1 cellular context compared by ENCODE assay signal in genomic region chr14:94600148-94600545, GRCh38.
TF ChIP-seq lines count a peak whose summit lies in the region.

No MANE protein-coding gene starts in this region.

TF ChIP-seq in HepG2, 621 proteins besides CTCF, POLR2A, EP300 and RAD21 (continues in another document):
- TF ChIP-seq ZNF816 (CRISPR knock-in tag; IDR thresholded peaks at IDR 0.05; ENCODE audit: borderline replicate concordance), result no peak
- TF ChIP-seq ZNF343 (CRISPR knock-in tag; IDR thresholded peaks at IDR 0.05), result 0 out of 2 replicates have a peak, but pooled peaks have one; percentile 2
- no peak for TF ChIP-seq SAFB2 (CRISPR knock-in tag; IDR thresholded peaks at IDR 0.05; ENCODE audit: borderline replicate concordance, low read depth)
- TF ChIP-seq ZNF207 (IDR thresholded peaks at IDR 0.05; ENCODE audit: borderline replicate concordance), result no peak
- TF ChIP-seq CREB1 (IDR thresholded peaks at IDR 0.05), result no peak
- TF ChIP-seq CREB1 (CRISPR knock-in tag; IDR thresholded peaks at IDR 0.05), result no peak
- TF ChIP-seq ARNTL (CRISPR knock-in tag; IDR thresholded peaks at IDR 0.05), result no peak
- 0 out of 2 replicates have a peak, but pooled peaks have one; percentile 15 for TF ChIP-seq ZNF564 (CRISPR knock-in tag; IDR thresholded peaks at IDR 0.05)
- TF ChIP-seq MEIS1 (CRISPR knock-in tag; IDR thresholded peaks at IDR 0.05; ENCODE audit: borderline replicate concordance), result 0 out of 2 replicates have a peak, but pooled peaks have one; percentile 15
- TF ChIP-seq ETS1 (CRISPR knock-in tag; IDR thresholded peaks at IDR 0.05), result no peak; the same call in 1 of the 2 replicates
- TF ChIP-seq ZEB1 (IDR thresholded peaks at IDR 0.05; ENCODE audit: insufficient replicate concordance, low read depth), result no peak
- TF ChIP-seq ZNF335 (CRISPR knock-in tag; IDR thresholded peaks at IDR 0.05), result no peak
- no peak; the same call in 1 of the 2 replicates for TF ChIP-seq SPEN (CRISPR knock-in tag; IDR thresholded peaks at IDR 0.05; ENCODE audit: low read depth)
- TF ChIP-seq ZNF567 (CRISPR knock-in tag; IDR thresholded peaks at IDR 0.05; ENCODE audit: borderline replicate concordance), result 0 out of 2 replicates have a peak, but pooled peaks have one; percentile 49
- TF ChIP-seq ZNF224 (CRISPR knock-in tag; IDR thresholded peaks at IDR 0.05), result 0 out of 2 replicates have a peak, but pooled peaks have one; percentile 13
- no peak for TF ChIP-seq ZNF572 (CRISPR knock-in tag; IDR thresholded peaks at IDR 0.05)
- no peak for TF ChIP-seq KMT2B (CRISPR knock-in tag; IDR thresholded peaks at IDR 0.05)
- 0 out of 2 replicates have a peak, but pooled peaks have one; percentile 15 for TF ChIP-seq ZNF563 (CRISPR knock-in tag; IDR thresholded peaks at IDR 0.05)
- no peak for TF ChIP-seq ZNF710 (CRISPR knock-in tag; IDR thresholded peaks at IDR 0.05; ENCODE audit: borderline replicate concordance)
- TF ChIP-seq E2F2 (CRISPR knock-in tag; IDR thresholded peaks at IDR 0.05; ENCODE audit: borderline replicate concordance), result 0 out of 2 replicates have a peak, but pooled peaks have one; percentile 20
- TF ChIP-seq ZNF605 (CRISPR knock-in tag; IDR thresholded peaks at IDR 0.05), result peak; percentile 83
- no peak for TF ChIP-seq TBP (CRISPR knock-in tag; IDR thresholded peaks at IDR 0.05)
- no peak for TF ChIP-seq ZNF281 (CRISPR knock-in tag; IDR thresholded peaks at IDR 0.05; ENCODE audit: borderline replicate concordance)
- peak; percentile 9; the same call in 1 of the 2 replicates for TF ChIP-seq ZBTB33 (CRISPR knock-in tag; IDR thresholded peaks at IDR 0.05)
- TF ChIP-seq ZNF234 (CRISPR knock-in tag; conservative IDR thresholded peaks at IDR 0.05), result no peak
- no peak for TF ChIP-seq GATA4 (IDR thresholded peaks at IDR 0.05; ENCODE audit: borderline replicate concordance, low read depth)
- TF ChIP-seq ISX (CRISPR knock-in tag; conservative IDR thresholded peaks at IDR 0.05), result 0 out of 2 replicates have a peak, but pooled peaks have one; percentile 33
- TF ChIP-seq ZBTB26 (CRISPR knock-in tag; IDR thresholded peaks at IDR 0.05; ENCODE audit: borderline replicate concordance), result no peak
- TF ChIP-seq ELF4 (CRISPR knock-in tag; IDR thresholded peaks at IDR 0.05; ENCODE audit: borderline replicate concordance), result 0 out of 2 replicates have a peak, but pooled peaks have one; percentile 11
- TF ChIP-seq ZFY (CRISPR knock-in tag; IDR thresholded peaks at IDR 0.05), result no peak
- 0 out of 2 replicates have a peak, but pooled peaks have one; percentile 16 for TF ChIP-seq ZNF749 (CRISPR knock-in tag; IDR thresholded peaks at IDR 0.05; ENCODE audit: borderline replicate concordance)
- TF ChIP-seq HMG20B (CRISPR knock-in tag; conservative IDR thresholded peaks at IDR 0.05), result no peak
- no peak for TF ChIP-seq MTF2 (CRISPR knock-in tag; IDR thresholded peaks at IDR 0.05; ENCODE audit: borderline replicate concordance)
- no peak for TF ChIP-seq ZNF362 (CRISPR knock-in tag; IDR thresholded peaks at IDR 0.05; ENCODE audit: borderline replicate concordance)
- no peak for TF ChIP-seq NFATC3 (CRISPR knock-in tag; IDR thresholded peaks at IDR 0.05)
- no peak for TF ChIP-seq BCL3 (CRISPR knock-in tag; IDR thresholded peaks at IDR 0.05)
- 0 out of 2 replicates have a peak, but pooled peaks have one; percentile 27 for TF ChIP-seq ZBTB38 (CRISPR knock-in tag; IDR thresholded peaks at IDR 0.05)
- no peak for TF ChIP-seq ZNF7 (CRISPR knock-in tag; IDR thresholded peaks at IDR 0.05)
- no peak for TF ChIP-seq ZNF773 (CRISPR knock-in tag; IDR thresholded peaks at IDR 0.05; ENCODE audit: borderline replicate concordance)
- 0 out of 2 replicates have a peak, but pooled peaks have one; percentile 49 for TF ChIP-seq HNRNPL (IDR thresholded peaks at IDR 0.05; ENCODE audit: low read depth, low read length)
- TF ChIP-seq ZFP90 (CRISPR knock-in tag; IDR thresholded peaks at IDR 0.05; ENCODE audit: borderline replicate concordance), result 0 out of 2 replicates have a peak, but pooled peaks have one; percentile 44
- TF ChIP-seq MTA3 (CRISPR knock-in tag; IDR thresholded peaks at IDR 0.05), result no peak
- no peak for TF ChIP-seq HCFC1 (IDR thresholded peaks at IDR 0.05; ENCODE audit: low read depth, low read length)
- TF ChIP-seq MYC (CRISPR knock-in tag; IDR thresholded peaks at IDR 0.05; ENCODE audit: borderline replicate concordance), result no peak
- no peak for TF ChIP-seq ZFP41 (CRISPR knock-in tag; IDR thresholded peaks at IDR 0.05; ENCODE audit: borderline replicate concordance)
- TF ChIP-seq AHDC1 (CRISPR knock-in tag; IDR thresholded peaks at IDR 0.05; ENCODE audit: borderline replicate concordance), result no peak
- TF ChIP-seq MIXL1 (CRISPR knock-in tag; IDR thresholded peaks at IDR 0.05), result no peak
